ENCODE assay signal across 32 cellular contexts in the genomic region with DNA sequence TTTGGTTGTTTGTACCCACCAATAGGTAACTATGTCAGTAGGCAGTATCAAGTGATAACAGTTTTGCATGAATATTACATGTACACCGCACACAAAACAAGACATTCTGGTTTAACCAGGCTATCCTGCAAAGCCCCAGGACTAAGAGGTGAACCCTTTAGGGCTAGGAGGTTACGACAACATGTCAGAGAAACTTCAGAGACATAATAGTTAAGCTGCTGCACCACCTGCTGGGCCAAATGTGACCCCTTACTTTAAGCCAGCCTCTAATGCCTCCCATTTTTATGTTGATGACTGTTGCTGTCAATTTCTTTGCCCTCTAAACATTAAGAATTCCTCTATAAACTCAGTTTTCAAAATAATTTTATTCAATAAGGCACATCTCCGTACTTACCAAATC. TPM values are rescaled to one million over a fixed set of nuclear protein-coding genes. Genes with fewer than 3 reads are reported as not detected.
DNase-seq lines count a peak whose midpoint lies in the region; ATAC-seq and TF ChIP-seq lines count a peak whose summit lies in the region.
"Had no signal": no experiment of that assay in that cellular context is flagged by ENCODE, and none has a peak within 500 bp of the region (broad histone marks: within the 10 kb centered on the region; RNA-seq: fewer than 3 reads in every experiment).

No MANE protein-coding gene starts in this region.

- peak overlapping the region; percentile 22 for H3K27ac Mint-ChIP-seq in central memory CD8-positive, alpha-beta T cell (ENCODE audit: low read depth)
- H3K27ac Mint-ChIP-seq: activated CD4-positive, alpha-beta memory T cell treated with anti-CD3 and anti-CD28 coated beads, Interleukin-2, amount 10 ng/mL, durations not matched to agents 7 days and 5 days; nephron progenitor cell had no signal

- peak; percentile 45 for TF ChIP-seq CTCF in DND-41 (IDR thresholded peaks at IDR 0.05; ENCODE audit: borderline replicate concordance, extremely low read depth, low read length, poor library complexity, severe bottlenecking)
- TF ChIP-seq CTCF in left lung (IDR thresholded peaks at IDR 0.05), result no peak

- no peak overlapping the region for H2AFZ ChIP-seq in DND-41 (ENCODE audit: low read depth, low read length)

- ATAC-seq in DND-41 (ENCODE audit: insufficient read depth, low read depth) (0 out of 3 replicates have a peak, but pooled peaks have one; percentile 40), left lung (peak; percentile 32)
- no peak for ATAC-seq in central memory CD8-positive, alpha-beta T cell (replicated peaks; ENCODE audit: extremely low read depth, poor library complexity, severe bottlenecking)
- ATAC-seq: activated CD4-positive, CD25-positive, alpha-beta regulatory T cell treated with anti-CD3 and anti-CD28 coated beads, Interleukin-2, amount 50 U/mL, for 24 hours; T-cell had no signal

- H3K4me1 ChIP-seq in DND-41 (ENCODE audit: insufficient read depth, low read length) (no peaks in the 10 kb centered on the region), left lung (peaks cover 0 to 7% of the 10 kb centered on the region in 2 donors)

- H3K27ac ChIP-seq in DND-41 (ENCODE audit: low read length), result no peak overlapping the region
- H3K27ac ChIP-seq in left lung, result no peak overlapping the region
- H3K27ac ChIP-seq: dorsolateral prefrontal cortex, SJCRH30, transverse colon had no signal

- H3K9me3 ChIP-seq in DND-41 (ENCODE audit: insufficient read depth, low read length, severe bottlenecking) (no peaks in the 10 kb centered on the region), left lung (no peaks in the 10 kb centered on the region)
- H3K9me3 ChIP-seq: SJCRH30, transverse colon had no signal

- H3K36me3 ChIP-seq in DND-41 (ENCODE audit: insufficient read depth, low read length), result peaks cover 84% of the 10 kb centered on the region
- H3K36me3 ChIP-seq in left lung, result peaks cover 0 to 100% of the 10 kb centered on the region in 2 donors

- H3K79me2 ChIP-seq in DND-41 (ENCODE audit: insufficient read depth, low read length), result peaks cover 14% of the 10 kb centered on the region

- no peaks in the 10 kb centered on the region for H3K9me3 Mint-ChIP-seq in central memory CD8-positive, alpha-beta T cell
- H3K9me3 Mint-ChIP-seq: activated CD4-positive, alpha-beta memory T cell treated with anti-CD3 and anti-CD28 coated beads, Interleukin-2, amount 10 ng/mL, durations not matched to agents 7 days and 5 days; activated naive CD8-positive, alpha-beta T cell treated with anti-CD3 and anti-CD28 coated beads for 36 hours; nephron progenitor cell; T-cell had no signal

- no peak overlapping the region for H3K9ac ChIP-seq in DND-41 (ENCODE audit: low read depth, low read length)

- peaks cover 5% of the 10 kb centered on the region for H3K4me1 Mint-ChIP-seq in central memory CD8-positive, alpha-beta T cell
- H3K4me1 Mint-ChIP-seq: T-cell had no signal

- H3K36me3 Mint-ChIP-seq in central memory CD8-positive, alpha-beta T cell (ENCODE audit: insufficient read depth), result peaks cover 82% of the 10 kb centered on the region

- H3K27me3 Mint-ChIP-seq in central memory CD8-positive, alpha-beta T cell, result no peaks in the 10 kb centered on the region
- H3K27me3 Mint-ChIP-seq: activated CD4-positive, alpha-beta memory T cell treated with anti-CD3 and anti-CD28 coated beads, Interleukin-2, amount 10 ng/mL, durations not matched to agents 7 days and 5 days; activated naive CD8-positive, alpha-beta T cell treated with anti-CD3 and anti-CD28 coated beads for 36 hours; T-cell had no signal

- H3K27me3 ChIP-seq in DND-41 (ENCODE audit: insufficient read depth, low read length, poor library complexity) (no peaks in the 10 kb centered on the region), left lung (no peaks in the 10 kb centered on the region)
- H3K27me3 ChIP-seq: dorsolateral prefrontal cortex, SJCRH30, transverse colon had no signal

- H4K20me1 ChIP-seq in DND-41 (ENCODE audit: insufficient read depth, low read length), result no peaks in the 10 kb centered on the region

- intact Hi-C loops in left lung (cut with DNase I), result no loop called here

- no peak for DNase-seq in DND-41
- DNase-seq in MV-4-11 (lab: John Stamatoyannopoulos, UW), result peak; percentile 12
- no peak for DNase-seq in central memory CD8-positive, alpha-beta T cell (ENCODE audit: low spot score in 2 of 2)
- DNase-seq in left lung, result no peak
- DNase-seq in NCI-H2227 (lab: John Stamatoyannopoulos, UW; ENCODE audit: unreplicated experiment), result no peak
- DNase-seq in stimulated activated CD4-positive, alpha-beta T cell treated with anti-CD3 and anti-CD28 coated beads, Interleukin-1b, Interleukin-23, amount 100 ng/mL, for 48 hours, result no peak
- DNase-seq in GOT3 (lab: John Stamatoyannopoulos, UW), result no peak
- DNase-seq: activated CD4-positive, alpha-beta memory T cell treated with anti-CD3 and anti-CD28 coated beads, Interleukin-2, amount 10 ng/mL, durations not matched to agents 7 days and 5 days; activated CD8-positive, alpha-beta memory T cell treated with anti-CD3 and anti-CD28 coated beads, Interleukin-2, amount 50 U/mL, for 48 hours; activated naive CD8-positive, alpha-beta T cell treated with anti-CD3 and anti-CD28 coated beads for 36 hours; C1 segment of cervical spinal cord; Calu3; dorsolateral prefrontal cortex; kidney glomerular epithelial cell; NCI-H1092 treated with DMSO at 0.1 percent for 48 hours; NCI-H1930; NCI-H2227 treated with DMSO at 0.1 percent for 48 hours; NCI-H526 treated with DMSO at 0.1 percent for 48 hours; nephron progenitor cell; SJCRH30; small intestine; stimulated activated CD4-positive, alpha-beta T cell treated with anti-CD3 and anti-CD28 coated beads, Interleukin-2, amount 100 ng/mL, for 24 hours; T-cell; transverse colon had no signal

- no peak overlapping the region for H3K4me3 Mint-ChIP-seq in central memory CD8-positive, alpha-beta T cell
- H3K4me3 Mint-ChIP-seq: activated CD4-positive, alpha-beta memory T cell treated with anti-CD3 and anti-CD28 coated beads, Interleukin-2, amount 10 ng/mL, durations not matched to agents 7 days and 5 days; activated naive CD8-positive, alpha-beta T cell treated with anti-CD3 and anti-CD28 coated beads for 36 hours; nephron progenitor cell; T-cell had no signal

- H3K4me2 ChIP-seq in DND-41 (ENCODE audit: insufficient read depth, low read length), result no peak overlapping the region

- H3K4me3 ChIP-seq in DND-41 (ENCODE audit: low read depth in 1 of 2, low read length in 2 of 2), result no peak overlapping the region
- H3K4me3 ChIP-seq in left lung, result no peak overlapping the region
- H3K4me3 ChIP-seq: dorsolateral prefrontal cortex, SJCRH30, transverse colon had no signal

RNA-seq across cellular contexts. Expression of a gene that starts 15.4 kb away (rescaled TPM):
- total RNA-seq in left lung, result 10 to 100 TPM; 61.0 to 72.3 TPM

RNA-seq across cellular contexts. Expression of a gene that starts 17.7 kb away (rescaled TPM):
- total RNA-seq in left lung, result under 1 TPM in 1 of 2 donors, not detected in 1; 0.23 TPM
- total RNA-seq: Daoy, LHCN-M2, osteocyte had no signal

RNA-seq across cellular contexts. Expression of a gene that starts 22.1 kb away (rescaled TPM):
- total RNA-seq in left lung, result under 1 TPM in 1 of 2 donors, not detected in 1; 0.12 TPM
- total RNA-seq: Daoy, LHCN-M2, lung microvascular endothelial cell, mucosa of gallbladder, osteocyte, renal cortical epithelial cell had no signal

RNA-seq across cellular contexts. Expression of a gene that starts 29.8 kb away (rescaled TPM):
- total RNA-seq in left lung, result 10 to 100 TPM; 29.1 to 44.8 TPM
- total RNA-seq: activated CD4-positive, alpha-beta memory T cell treated with anti-CD3 and anti-CD28 coated beads, Interleukin-2, amount 10 ng/mL, durations not matched to agents 7 days and 5 days; astrocyte; LHCN-M2; lung microvascular endothelial cell; osteocyte had no signal

RNA-seq across cellular contexts. Expression of a gene that starts 46.7 kb away (rescaled TPM):
- total RNA-seq in left lung, result 100 to 1,000 TPM; 114 to 123 TPM
